8 cellular contexts compared by ENCODE assay signal in genomic region chr14:32202468-32202865, GRCh38. TPM values are rescaled to one million over a fixed set of nuclear protein-coding genes. Genes with fewer than 3 reads are reported as not detected.
DNase-seq lines count a peak whose midpoint lies in the region; ATAC-seq and TF ChIP-seq lines count a peak whose summit lies in the region.

No MANE protein-coding gene starts in this region.

- no peaks in the 10 kb centered on the region for H3K27me3 ChIP-seq in psoas muscle (ENCODE audit: insufficient read depth in 3 of 3, low read length in 2 of 3)

- peaks cover 65% of the 10 kb centered on the region for H3K4me1 Mint-ChIP-seq in stimulated activated naive CD8-positive, alpha-beta T cell treated with anti-CD3 and anti-CD28 coated beads, Interleukin-15, Interleukin-2, amounts not matched to agents 100 ng/mL and 50 ng/mL, for 24 hours (ENCODE audit: low read depth)

- TF ChIP-seq CTCF in psoas muscle (IDR thresholded peaks at IDR 0.05) = no peak

- DNase-seq in stimulated activated naive CD8-positive, alpha-beta T cell treated with anti-CD3 and anti-CD28 coated beads, Interleukin-15, Interleukin-2, amounts not matched to agents 100 U/mL and 50 U/mL, for 24 hours = no peak
- DNase-seq in SW480 (ENCODE audit: low spot score) = peak; percentile 63
- DNase-seq in fibroblast of peridontal ligament (ENCODE audit: extremely low read depth) = peak; percentile 32
- DNase-seq in psoas muscle = no peak
- no peak for DNase-seq in activated effector memory CD4-positive, alpha-beta T cell treated with Interleukin-2 at 50 U/mL for 16 hours

- H3K27me3 Mint-ChIP-seq in stimulated activated naive CD8-positive, alpha-beta T cell treated with anti-CD3 and anti-CD28 coated beads, Interleukin-15, Interleukin-2, amounts not matched to agents 100 ng/mL and 50 ng/mL, for 24 hours = peaks cover 4% of the 10 kb centered on the region

- peak overlapping the region; percentile 84 for H3K4me3 ChIP-seq in psoas muscle

- peak overlapping the region; percentile 89 for H3K27ac ChIP-seq in psoas muscle

- no peaks in the 10 kb centered on the region for H3K36me3 ChIP-seq in psoas muscle (ENCODE audit: insufficient read depth in 1 of 2, low read depth in 1 of 2)

- no peaks in the 10 kb centered on the region for H3K36me3 Mint-ChIP-seq in stimulated activated naive CD8-positive, alpha-beta T cell treated with anti-CD3 and anti-CD28 coated beads, Interleukin-15, Interleukin-2, amounts not matched to agents 100 ng/mL and 50 ng/mL, for 24 hours (ENCODE audit: low read depth)

- peak overlapping the region; percentile 99 for H3K27ac Mint-ChIP-seq in stimulated activated naive CD8-positive, alpha-beta T cell treated with anti-CD3 and anti-CD28 coated beads, Interleukin-15, Interleukin-2, amounts not matched to agents 100 ng/mL and 50 ng/mL, for 24 hours

- intact Hi-C loops in psoas muscle (cut with DNase I) = loop anchor here (2.0 to 5.0 kb wide), 3 partner anchors 50 to 270 kb away; partner anchors contain the start of gene ARHGAP5 (in 1 of the 2)

- no peaks in the 10 kb centered on the region for H3K9me3 Mint-ChIP-seq in stimulated activated naive CD8-positive, alpha-beta T cell treated with anti-CD3 and anti-CD28 coated beads, Interleukin-15, Interleukin-2, amounts not matched to agents 100 ng/mL and 50 ng/mL, for 24 hours

- peak overlapping the region; percentile 88 for H3K4me3 Mint-ChIP-seq in stimulated activated naive CD8-positive, alpha-beta T cell treated with anti-CD3 and anti-CD28 coated beads, Interleukin-15, Interleukin-2, amounts not matched to agents 100 ng/mL and 50 ng/mL, for 24 hours

- ATAC-seq in stimulated activated naive CD8-positive, alpha-beta T cell treated with anti-CD3 and anti-CD28 coated beads, Interleukin-15, Interleukin-2, amounts not matched to agents 100 U/mL and 50 U/mL, for 24 hours = no peak
- ATAC-seq in psoas muscle = peak in 1 of 4 donors; percentile 17
- ATAC-seq in GM21526 (IDR thresholded peaks at IDR 0.05; ENCODE audit: low FRiP score, unreplicated experiment) = no peak
- ATAC-seq in GM21723 (IDR thresholded peaks at IDR 0.05; ENCODE audit: unreplicated experiment) = no peak

- 4 to 5% (median 4%) methylated on average over 6 of the region's 6 CpGs for WGBS in psoas muscle, 3 donors

- peaks cover 5% of the 10 kb centered on the region for H3K4me1 ChIP-seq in psoas muscle

- H3K9me3 ChIP-seq in psoas muscle = no peaks in the 10 kb centered on the region

RNA-seq across cellular contexts. Expression of gene RNU6-8, which starts 0.6 kb away (rescaled TPM):
- total RNA-seq in psoas muscle = not detected
- not detected for polyA plus RNA-seq in psoas muscle

RNA-seq across cellular contexts. Expression of gene RNU6-7, which starts 0.6 kb away (rescaled TPM):
- not detected for total RNA-seq in psoas muscle
- not detected for polyA plus RNA-seq in psoas muscle

Comparison
In these comparisons a context has a peak if more than half of its experiments do, and no peak if none do; other contexts are left out.
1. DNase-seq: peak in SW480 (single experiment) and fibroblast of peridontal ligament (single experiment); none in stimulated activated naive CD8-positive, alpha-beta T cell treated with anti-CD3 and anti-CD28 coated beads, Interleukin-15, Interleukin-2, amounts not matched to agents 100 U/mL and 50 U/mL, for 24 hours (single experiment), psoas muscle (0 of 2) and activated effector memory CD4-positive, alpha-beta T cell treated with Interleukin-2 at 50 U/mL for 16 hours (single experiment).